8 cellular contexts compared by ENCODE assay signal in genomic region chr17:40113110-40113960, GRCh38. TPM values are rescaled to one million over a fixed set of nuclear protein-coding genes. Genes with fewer than 3 reads are reported as not detected.
DNase-seq lines count a peak whose midpoint lies in the region; ATAC-seq and TF ChIP-seq lines count a peak whose summit lies in the region.

No MANE protein-coding gene starts in this region.

- peaks cover 0 to under 1% of the 10 kb centered on the region in 2 donors for H3K36me3 Mint-ChIP-seq in CD4-positive, alpha-beta memory T cell
- H3K36me3 Mint-ChIP-seq in activated CD4-positive, alpha-beta memory T cell treated with anti-CD3 and anti-CD28 coated beads, Interleukin-2, amount 10 ng/mL, durations not matched to agents 7 days and 5 days (ENCODE audit: low read depth), result no peaks in the 10 kb centered on the region

- peaks cover 0 to 3% (median 0%) of the 10 kb centered on the region in 8 donors for H3K9me3 Mint-ChIP-seq in CD4-positive, alpha-beta memory T cell
- no peaks in the 10 kb centered on the region for H3K9me3 Mint-ChIP-seq in activated CD4-positive, alpha-beta memory T cell treated with anti-CD3 and anti-CD28 coated beads, Interleukin-2, amount 10 ng/mL, durations not matched to agents 7 days and 5 days

- peaks cover 58% of the 10 kb centered on the region for H3K4me1 ChIP-seq in CD4-positive, alpha-beta memory T cell (ENCODE audit: insufficient read depth, low read length)
- H3K4me1 ChIP-seq in lower lobe of right lung, result peaks cover 57% of the 10 kb centered on the region

- no peaks in the 10 kb centered on the region for H3K27me3 ChIP-seq in CD4-positive, alpha-beta memory T cell (ENCODE audit: insufficient read depth, low read length)
- H3K27me3 ChIP-seq in lower lobe of right lung (ENCODE audit: low read depth), result no peaks in the 10 kb centered on the region

- H3K27ac Mint-ChIP-seq in CD4-positive, alpha-beta memory T cell, result peak overlapping the region; percentile 87 to 100 (median 95)
- H3K27ac Mint-ChIP-seq in activated CD4-positive, alpha-beta memory T cell treated with anti-CD3 and anti-CD28 coated beads, Interleukin-2, amount 10 ng/mL, durations not matched to agents 7 days and 5 days, result peak overlapping the region; percentile 68

- POLR2A ChIA-PET in CD4-positive, alpha-beta memory T cell (lab: Charles Lee; ENCODE audit: partially characterized antibody), result interaction anchor here (0.6 to 11.1 kb wide), 27 partner anchors 10 to 1577 kb away, joined by 3 to 494 read pairs (median 5); partner anchors contain the start of genes CASC3, MED24, MSL1 and NR1D1
- POLR2A ChIA-PET in activated CD4-positive, alpha-beta memory T cell treated with anti-CD3 and anti-CD28 coated beads, Interleukin-2, amount 10 ng/mL, durations not matched to agents 7 days and 5 days (lab: Charles Lee), result interaction anchor here (0.6 to 6.9 kb wide), 25 partner anchors 8 to 705 kb away, joined by 3 to 132 read pairs (median 4); partner anchors contain the start of genes CASC3, CDC6, MED24 and MSL1

- no peaks in the 10 kb centered on the region for H3K9me3 ChIP-seq in CD4-positive, alpha-beta memory T cell (ENCODE audit: control insufficient read depth in 1 of 2, low read length in 2 of 2)
- no peaks in the 10 kb centered on the region for H3K9me3 ChIP-seq in lower lobe of right lung

- intact Hi-C loops in CD4-positive, alpha-beta memory T cell (cut with micrococcal nuclease), result loop anchor here (1.0 kb wide), 6 partner anchors 8 to 177 kb away; partner anchors contain the start of genes CASC3, MSL1 and THRA
- intact Hi-C loops in lower lobe of right lung (cut with DNase I), result no loop called here

- peak overlapping the region; percentile 83 to 93 (median 86) for H3K4me3 Mint-ChIP-seq in CD4-positive, alpha-beta memory T cell
- peak overlapping the region; percentile 76 for H3K4me3 Mint-ChIP-seq in activated CD4-positive, alpha-beta memory T cell treated with anti-CD3 and anti-CD28 coated beads, Interleukin-2, amount 10 ng/mL, durations not matched to agents 7 days and 5 days

- H3K4me3 ChIP-seq in CD4-positive, alpha-beta memory T cell (ENCODE audit: low read length in 2 of 2), result peak overlapping the region; percentile 47 to 64
- peak overlapping the region; percentile 61 for H3K4me3 ChIP-seq in lower lobe of right lung

- H3K27me3 Mint-ChIP-seq in CD4-positive, alpha-beta memory T cell, result no peaks in the 10 kb centered on the region
- no peaks in the 10 kb centered on the region for H3K27me3 Mint-ChIP-seq in activated CD4-positive, alpha-beta memory T cell treated with anti-CD3 and anti-CD28 coated beads, Interleukin-2, amount 10 ng/mL, durations not matched to agents 7 days and 5 days

- peak; percentile 86 for TF ChIP-seq CTCF in lower lobe of right lung (IDR thresholded peaks at IDR 0.05)

- ATAC-seq in GM19438 (IDR thresholded peaks at IDR 0.05; ENCODE audit: low read depth, unreplicated experiment), result peak; percentile 67
- peak; percentile 88 to 90 for ATAC-seq in lower lobe of right lung

- H3K36me3 ChIP-seq in CD4-positive, alpha-beta memory T cell (ENCODE audit: insufficient read depth, low read length), result no peaks in the 10 kb centered on the region
- no peaks in the 10 kb centered on the region for H3K36me3 ChIP-seq in lower lobe of right lung

- H3K27ac ChIP-seq in CD4-positive, alpha-beta memory T cell (ENCODE audit: low read depth, low read length), result peak overlapping the region; percentile 51
- H3K27ac ChIP-seq in lower lobe of right lung, result peak overlapping the region; percentile 90

- peak; percentile 92 to 97 (median 93) for DNase-seq in CD4-positive, alpha-beta memory T cell
- DNase-seq in HK-2 (ENCODE audit: unreplicated experiment) (peak; percentile 90), NCI-H82 treated with DMSO at 0.1 percent for 48 hours (lab: John Stamatoyannopoulos, UW; ENCODE audit: unreplicated experiment) (peak; percentile 95), ecto neural progenitor cell (ENCODE audit: low spot score) (peak; percentile 94), lower lobe of right lung (peak; percentile 92)
- peak; percentile 95 for DNase-seq in activated CD4-positive, alpha-beta memory T cell treated with anti-CD3 and anti-CD28 coated beads, Interleukin-2, amount 10 ng/mL, durations not matched to agents 7 days and 5 days
- peak; percentile 80 to 85 (median 84) for DNase-seq in stimulated activated CD4-positive, alpha-beta T cell treated with anti-CD3 and anti-CD28 coated beads, TNF-alpha, amount 100 ng/mL, for 1 hour (ENCODE audit: low read depth in 3 of 3, low spot score in 1 of 3)

- CTCF ChIA-PET in CD4-positive, alpha-beta memory T cell (lab: Charles Lee; ENCODE audit: partially characterized antibody), result interaction anchor here (0.6 to 21.9 kb wide), 41 partner anchors 11 to 210 kb away, joined by 3 to 543 read pairs (median 10); partner anchors contain the start of genes CASC3, CDC6, CSF3 and MED24
- CTCF ChIA-PET in activated CD4-positive, alpha-beta memory T cell treated with anti-CD3 and anti-CD28 coated beads, Interleukin-2, amount 10 ng/mL, durations not matched to agents 7 days and 5 days (lab: Charles Lee), result interaction anchor here (0.5 to 7.4 kb wide), 55 partner anchors 8 to 1309 kb away, joined by 3 to 141 read pairs (median 6); partner anchors contain the start of genes CASC3, CDC6, CSF3 and MED24

- H3K4me1 Mint-ChIP-seq in CD4-positive, alpha-beta memory T cell, result peaks cover 40 to 60% (median 51%) of the 10 kb centered on the region in 4 donors
- H3K4me1 Mint-ChIP-seq in activated CD4-positive, alpha-beta memory T cell treated with anti-CD3 and anti-CD28 coated beads, Interleukin-2, amount 10 ng/mL, durations not matched to agents 7 days and 5 days, result peaks cover 57% of the 10 kb centered on the region

RNA-seq across cellular contexts. Expression of gene MSL1, which starts 8.4 kb away (rescaled TPM):
- total RNA-seq in CD4-positive, alpha-beta memory T cell, result 100 to 1,000 TPM; 130 to 133 TPM
- 1 to 10 TPM; 6.0 to 8.3 TPM for polyA plus RNA-seq in CD4-positive, alpha-beta memory T cell
- 100 to 1,000 TPM; 102 to 103 TPM for total RNA-seq in activated CD4-positive, alpha-beta memory T cell treated with anti-CD3 and anti-CD28 coated beads, Interleukin-2, amount 10 ng/mL, durations not matched to agents 7 days and 5 days
- total RNA-seq in lower lobe of right lung, result 97.7 TPM

RNA-seq across cellular contexts. Expression of gene NR1D1, which starts 12.9 kb away (rescaled TPM):
- total RNA-seq in CD4-positive, alpha-beta memory T cell, result 10 to 100 TPM; 14.8 to 15.1 TPM
- polyA plus RNA-seq in CD4-positive, alpha-beta memory T cell, result 10 to 100 TPM in 1 of 2 donors, 1 to 10 TPM in 1; 5.7 to 12.3 TPM
- 1 to 10 TPM; 5.2 to 5.9 TPM for total RNA-seq in activated CD4-positive, alpha-beta memory T cell treated with anti-CD3 and anti-CD28 coated beads, Interleukin-2, amount 10 ng/mL, durations not matched to agents 7 days and 5 days
- 20.1 TPM for total RNA-seq in lower lobe of right lung

RNA-seq across cellular contexts. Expression of gene CASC3, which starts 27.0 kb away (rescaled TPM):
- 100 to 1,000 TPM; 142 to 146 TPM for total RNA-seq in CD4-positive, alpha-beta memory T cell
- 10 to 100 TPM; 31.1 to 54.2 TPM for polyA plus RNA-seq in CD4-positive, alpha-beta memory T cell
- 10 to 100 TPM; 84.5 to 89.1 TPM for total RNA-seq in activated CD4-positive, alpha-beta memory T cell treated with anti-CD3 and anti-CD28 coated beads, Interleukin-2, amount 10 ng/mL, durations not matched to agents 7 days and 5 days
- 101 TPM for total RNA-seq in lower lobe of right lung

RNA-seq across cellular contexts. Expression of gene THRA, which starts 50.6 kb away (rescaled TPM):
- total RNA-seq in CD4-positive, alpha-beta memory T cell, result 10 to 100 TPM; 35.9 to 41.3 TPM
- polyA plus RNA-seq in CD4-positive, alpha-beta memory T cell, result 10 to 100 TPM in 1 of 2 donors, 1 to 10 TPM in 1; 5.8 to 11.9 TPM
- 1 to 10 TPM; 8.4 TPM for total RNA-seq in activated CD4-positive, alpha-beta memory T cell treated with anti-CD3 and anti-CD28 coated beads, Interleukin-2, amount 10 ng/mL, durations not matched to agents 7 days and 5 days
- 50.1 TPM for total RNA-seq in lower lobe of right lung

RNA-seq across cellular contexts. Expression of gene MED24, which starts 59.1 kb away (rescaled TPM):
- total RNA-seq in CD4-positive, alpha-beta memory T cell, result 10 to 100 TPM; 81.1 to 93.0 TPM
- polyA plus RNA-seq in CD4-positive, alpha-beta memory T cell, result 10 to 100 TPM; 34.0 to 46.2 TPM
- total RNA-seq in activated CD4-positive, alpha-beta memory T cell treated with anti-CD3 and anti-CD28 coated beads, Interleukin-2, amount 10 ng/mL, durations not matched to agents 7 days and 5 days, result 10 to 100 TPM; 82.2 to 84.2 TPM
- total RNA-seq in lower lobe of right lung, result 59.6 TPM

Comparison
In these comparisons a context has a peak if more than half of its experiments do, and no peak if none do; other contexts are left out.
1. Peak in every context shown above with its lines: DNase-seq, ATAC-seq, H3K4me3 ChIP-seq and H3K27ac ChIP-seq.